23 cellular contexts compared by ENCODE assay signal in the genomic region with DNA sequence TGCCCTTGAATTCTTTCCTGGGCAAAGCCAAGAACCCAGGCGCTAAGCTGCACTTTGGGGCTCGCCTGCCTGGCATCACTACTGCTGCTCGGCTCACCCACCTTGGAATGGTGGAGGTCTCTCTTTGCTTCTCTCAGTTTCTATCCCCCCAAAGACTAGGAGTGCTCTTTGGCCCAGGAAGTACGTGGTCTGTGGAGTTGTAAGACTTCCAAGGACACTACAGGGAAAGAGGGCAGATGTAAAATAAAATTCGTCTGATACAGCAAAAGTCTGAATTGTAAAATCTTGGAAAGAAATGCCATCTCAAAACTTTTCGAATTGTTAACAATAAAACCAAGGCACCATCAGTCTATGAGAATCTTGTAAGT. TPM values are rescaled to one million over a fixed set of nuclear protein-coding genes. Genes with fewer than 3 reads are reported as not detected.
DNase-seq lines count a peak whose midpoint lies in the region; ATAC-seq, FAIRE-seq and TF ChIP-seq lines count a peak whose summit lies in the region.
"Had no signal": no experiment of that assay in that cellular context is flagged by ENCODE, and none has a peak within 500 bp of the region (broad histone marks: within the 10 kb centered on the region; RNA-seq: fewer than 3 reads in every experiment).

No MANE protein-coding gene starts in this region.

- peaks cover 9% of the 10 kb centered on the region; the same call in 1 of the 2 replicates for H3K27me3 ChIP-seq in GM23338 (ENCODE audit: insufficient read depth)
- H3K27me3 ChIP-seq in astrocyte (ENCODE audit: insufficient read depth, low read length), result no peaks in the 10 kb centered on the region
- H3K27me3 ChIP-seq in iPS-20b (ENCODE audit: insufficient read depth, low read length), result peaks cover 17% of the 10 kb centered on the region; the same call in 1 of the 2 replicates
- H3K27me3 ChIP-seq: tibial nerve had no signal

- peak overlapping the region; percentile 41; the same call in 1 of the 2 replicates for H3K4me3 ChIP-seq in GM23338
- H3K4me3 ChIP-seq in astrocyte (ENCODE audit: insufficient read depth, low read depth, low read length), result no peak overlapping the region
- peak overlapping the region; percentile 39; the same call in 1 of the 2 replicates for H3K4me3 ChIP-seq in iPS-20b (ENCODE audit: low read length)
- H3K4me3 ChIP-seq: A549, tibial nerve had no signal

- H3K79me2 ChIP-seq in GM23338 (replicated peaks; ENCODE audit: insufficient read depth) (no peaks in the 10 kb centered on the region), astrocyte (ENCODE audit: insufficient read depth, low read length) (no peaks in the 10 kb centered on the region)
- H3K79me2 ChIP-seq: parathyroid adenoma had no signal

- H3K27ac Mint-ChIP-seq in GM23338 (0 out of 2 replicates have a peak overlapping the region, but pooled peaks have one; percentile 47), astrocyte (ENCODE audit: unreplicated experiment) (no peak overlapping the region), osteocyte (ENCODE audit: unreplicated experiment) (peak overlapping the region; percentile 34)
- H3K27ac Mint-ChIP-seq: CD8-positive, alpha-beta T cell; stimulated activated naive CD8-positive, alpha-beta T cell treated with anti-CD3 and anti-CD28 coated beads, Interleukin-15, Interleukin-2, amounts not matched to agents 100 ng/mL and 50 ng/mL, for 24 hours; T-helper 17 cell had no signal

- H3K4me1 ChIP-seq in GM23338 (ENCODE audit: insufficient read depth), result peaks cover 7% of the 10 kb centered on the region; the same call in 1 of the 2 replicates
- peaks cover 13% of the 10 kb centered on the region for H3K4me1 ChIP-seq in astrocyte (ENCODE audit: insufficient read depth, low read length)
- H3K4me1 ChIP-seq in iPS-20b (ENCODE audit: insufficient read depth, low read length), result peaks cover 7% of the 10 kb centered on the region
- H3K4me1 ChIP-seq: parathyroid adenoma had no signal

- no peaks in the 10 kb centered on the region for H3K9me3 ChIP-seq in astrocyte (ENCODE audit: insufficient read depth, low read depth, low read length)
- no peaks in the 10 kb centered on the region for H3K9me3 ChIP-seq in iPS-20b (ENCODE audit: insufficient read depth, low read depth, low read length)
- H3K9me3 ChIP-seq: A549, tibial nerve had no signal

- no peak for TF ChIP-seq CTCF in GM23338 (conservative IDR thresholded peaks at IDR 0.05; ENCODE audit: low read depth in 2 of 2)
- no peak for TF ChIP-seq CTCF in astrocyte (IDR thresholded peaks at IDR 0.05; ENCODE audit: insufficient read depth, low read depth, low read length)
- no peak for TF ChIP-seq CTCF in osteocyte (IDR thresholded peaks at IDR 0.05)

- peak overlapping the region; percentile 61 for H2AFZ ChIP-seq in GM23338
- peak overlapping the region; percentile 50 for H2AFZ ChIP-seq in astrocyte (ENCODE audit: low read depth, low read length)
- H2AFZ ChIP-seq: parathyroid adenoma had no signal

- H3K9ac ChIP-seq in astrocyte (ENCODE audit: low read length) (no peak overlapping the region), iPS-20b (ENCODE audit: low read depth, low read length) (no peak overlapping the region)
- H3K9ac ChIP-seq: parathyroid adenoma had no signal

- H3K27ac ChIP-seq in GM23338 (ENCODE audit: low read depth) (no peak overlapping the region), astrocyte (ENCODE audit: low read depth, low read length) (no peak overlapping the region), iPS-20b (ENCODE audit: low read length) (no peak overlapping the region)
- H3K27ac ChIP-seq: parathyroid adenoma had no signal

- H4K20me1 ChIP-seq in GM23338 (replicated peaks; ENCODE audit: insufficient read depth) (no peaks in the 10 kb centered on the region), astrocyte (ENCODE audit: insufficient read depth, low read length) (no peaks in the 10 kb centered on the region)

- no peaks in the 10 kb centered on the region for H3K9me2 ChIP-seq in GM23338 (ENCODE audit: insufficient read depth)

- H3K4me3 Mint-ChIP-seq in GM23338, result peak overlapping the region; percentile 61
- H3K4me3 Mint-ChIP-seq in astrocyte (ENCODE audit: unreplicated experiment), result peak overlapping the region; percentile 20
- no peak overlapping the region for H3K4me3 Mint-ChIP-seq in osteocyte (ENCODE audit: unreplicated experiment)
- H3K4me3 Mint-ChIP-seq: activated T-cell treated with anti-CD3 and anti-CD28 coated beads, Interleukin-2, amount 50 U/mL, for 4 hours; CD8-positive, alpha-beta T cell; stimulated activated naive CD8-positive, alpha-beta T cell treated with anti-CD3 and anti-CD28 coated beads, Interleukin-15, Interleukin-2, amounts not matched to agents 100 ng/mL and 50 ng/mL, for 24 hours; T-helper 17 cell had no signal

- no peaks in the 10 kb centered on the region for H3K9me3 Mint-ChIP-seq in GM23338
- no peaks in the 10 kb centered on the region for H3K9me3 Mint-ChIP-seq in astrocyte (ENCODE audit: unreplicated experiment)
- no peaks in the 10 kb centered on the region for H3K9me3 Mint-ChIP-seq in osteocyte (ENCODE audit: unreplicated experiment)
- H3K9me3 Mint-ChIP-seq: activated T-cell treated with anti-CD3 and anti-CD28 coated beads, Interleukin-2, amount 50 U/mL, for 4 hours; CD8-positive, alpha-beta T cell; stimulated activated naive CD8-positive, alpha-beta T cell treated with anti-CD3 and anti-CD28 coated beads, Interleukin-15, Interleukin-2, amounts not matched to agents 100 ng/mL and 50 ng/mL, for 24 hours had no signal

- no peak for FAIRE-seq in astrocyte (lab: Jason Lieb, UNC)
- FAIRE-seq: A549, endometrium, RCC 7860 had no signal

- DNase-seq in GM23338 (ENCODE audit: low spot score) (no peak), astrocyte (ENCODE audit: low read depth) (no peak), osteocyte (ENCODE audit: extremely low spot score, unreplicated experiment) (no peak), NCI-H1048 (lab: John Stamatoyannopoulos, UW) (no peak), medulla oblongata (ENCODE audit: extremely low spot score) (no peak)
- DNase-seq: activated CD4-positive, alpha-beta T cell treated with anti-CD3 and anti-CD28 coated beads for 4 hours; activated naive CD4-positive, alpha-beta T cell; activated T-cell treated with anti-CD3 and anti-CD28 coated beads, Interleukin-2, amount 50 U/mL, for 4 hours; CD8-positive, alpha-beta T cell; cortex of kidney; NCI-H1092 treated with DMSO at 0.1 percent for 48 hours; NCI-H187 treated with DMSO at 0.1 percent for 48 hours; T-helper 17 cell had no signal

- no peaks in the 10 kb centered on the region for H3K36me3 Mint-ChIP-seq in GM23338 (ENCODE audit: low read depth)
- H3K36me3 Mint-ChIP-seq in astrocyte (ENCODE audit: low read depth, unreplicated experiment), result peaks cover 2% of the 10 kb centered on the region
- H3K36me3 Mint-ChIP-seq in osteocyte (ENCODE audit: unreplicated experiment), result no peaks in the 10 kb centered on the region
- H3K36me3 Mint-ChIP-seq: CD8-positive, alpha-beta T cell had no signal

- H3K27me3 Mint-ChIP-seq in GM23338 (ENCODE audit: insufficient read depth, low read depth, poor library complexity), result peaks cover 16% of the 10 kb centered on the region
- H3K27me3 Mint-ChIP-seq in astrocyte (ENCODE audit: low read depth, unreplicated experiment), result peaks cover 10% of the 10 kb centered on the region
- H3K27me3 Mint-ChIP-seq in osteocyte (ENCODE audit: unreplicated experiment), result no peaks in the 10 kb centered on the region

- no peaks in the 10 kb centered on the region for H3K36me3 ChIP-seq in GM23338 (ENCODE audit: insufficient read depth)
- H3K36me3 ChIP-seq in astrocyte (ENCODE audit: insufficient read depth, low read length), result no peaks in the 10 kb centered on the region
- H3K36me3 ChIP-seq in iPS-20b (ENCODE audit: insufficient read depth, low read depth, low read length), result no peaks in the 10 kb centered on the region
- H3K36me3 ChIP-seq: tibial nerve had no signal

- H3K4me1 Mint-ChIP-seq in GM23338, result peaks cover 13% of the 10 kb centered on the region
- peaks cover 10% of the 10 kb centered on the region for H3K4me1 Mint-ChIP-seq in astrocyte (ENCODE audit: low read depth, unreplicated experiment)
- H3K4me1 Mint-ChIP-seq in osteocyte (ENCODE audit: unreplicated experiment), result peaks cover 22% of the 10 kb centered on the region

- no peaks in the 10 kb centered on the region; the same call in 1 of the 2 replicates for H3F3A ChIP-seq in GM23338 (replicated peaks; ENCODE audit: low read depth)

- H3K4me2 ChIP-seq in GM23338, result peak overlapping the region; percentile 66; the same call in 1 of the 2 replicates
- H3K4me2 ChIP-seq in astrocyte (ENCODE audit: low read length), result peak overlapping the region; percentile 74
- H3K4me2 ChIP-seq: A549 had no signal

- ATAC-seq in GM23338 (no peak), GM18873 (IDR thresholded peaks at IDR 0.05; ENCODE audit: low FRiP score, unreplicated experiment) (no peak), GM19463 (IDR thresholded peaks at IDR 0.05; ENCODE audit: unreplicated experiment) (no peak)
- ATAC-seq: A549; activated T-cell treated with anti-CD3 and anti-CD28 coated beads, Interleukin-2, amount 50 U/mL, for 4 hours; CD8-positive, alpha-beta T cell; T-helper 17 cell had no signal

TF ChIP-seq in GM23338, 12 proteins besides CTCF, POLR2A, EP300 and RAD21 (continues in another document):
- TF ChIP-seq, protein P1, sequence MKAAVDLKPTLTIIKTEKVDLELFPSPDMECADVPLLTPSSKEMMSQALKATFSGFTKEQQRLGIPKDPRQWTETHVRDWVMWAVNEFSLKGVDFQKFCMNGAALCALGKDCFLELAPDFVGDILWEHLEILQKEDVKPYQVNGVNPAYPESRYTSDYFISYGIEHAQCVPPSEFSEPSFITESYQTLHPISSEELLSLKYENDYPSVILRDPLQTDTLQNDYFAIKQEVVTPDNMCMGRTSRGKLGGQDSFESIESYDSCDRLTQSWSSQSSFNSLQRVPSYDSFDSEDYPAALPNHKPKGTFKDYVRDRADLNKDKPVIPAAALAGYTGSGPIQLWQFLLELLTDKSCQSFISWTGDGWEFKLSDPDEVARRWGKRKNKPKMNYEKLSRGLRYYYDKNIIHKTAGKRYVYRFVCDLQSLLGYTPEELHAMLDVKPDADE (IDR thresholded peaks at IDR 0.05), result no peak
- no peak for TF ChIP-seq ZNF331 (CRISPR knock-in tag; IDR thresholded peaks at IDR 0.05; ENCODE audit: low read depth)
- no peak for TF ChIP-seq CREB1 (CRISPR knock-in tag; IDR thresholded peaks at IDR 0.05; ENCODE audit: low read depth)
- no peak for TF ChIP-seq JUNB (IDR thresholded peaks at IDR 0.05; ENCODE audit: unreplicated experiment)
- TF ChIP-seq ZNF114 (CRISPR knock-in tag; IDR thresholded peaks at IDR 0.05), result no peak
- TF ChIP-seq EZH2 (IDR thresholded peaks at IDR 0.05; ENCODE audit: low read depth, unreplicated experiment), result no peak

RNA-seq across cellular contexts. Expression of gene MAP1LC3B2, which starts 52.5 kb away (rescaled TPM):
- 0.54 and 1.3 TPM in 2 replicates for total RNA-seq in GM23338 (2014; rRNA removed; shearing (Covaris generic))
- 6.7 and 9.4 TPM in 2 replicates for polyA plus RNA-seq in GM23338 (2016; fragmentation: Nextera tagmentation; extraction: Ambion mirVana)
- total RNA-seq in astrocyte (5.2 and 5.8 TPM in 2 replicates), osteocyte (1.7 and 2.1 TPM in 2 replicates)
- total RNA-seq: SK-MEL-5 had no signal
